In the genomic region with DNA sequence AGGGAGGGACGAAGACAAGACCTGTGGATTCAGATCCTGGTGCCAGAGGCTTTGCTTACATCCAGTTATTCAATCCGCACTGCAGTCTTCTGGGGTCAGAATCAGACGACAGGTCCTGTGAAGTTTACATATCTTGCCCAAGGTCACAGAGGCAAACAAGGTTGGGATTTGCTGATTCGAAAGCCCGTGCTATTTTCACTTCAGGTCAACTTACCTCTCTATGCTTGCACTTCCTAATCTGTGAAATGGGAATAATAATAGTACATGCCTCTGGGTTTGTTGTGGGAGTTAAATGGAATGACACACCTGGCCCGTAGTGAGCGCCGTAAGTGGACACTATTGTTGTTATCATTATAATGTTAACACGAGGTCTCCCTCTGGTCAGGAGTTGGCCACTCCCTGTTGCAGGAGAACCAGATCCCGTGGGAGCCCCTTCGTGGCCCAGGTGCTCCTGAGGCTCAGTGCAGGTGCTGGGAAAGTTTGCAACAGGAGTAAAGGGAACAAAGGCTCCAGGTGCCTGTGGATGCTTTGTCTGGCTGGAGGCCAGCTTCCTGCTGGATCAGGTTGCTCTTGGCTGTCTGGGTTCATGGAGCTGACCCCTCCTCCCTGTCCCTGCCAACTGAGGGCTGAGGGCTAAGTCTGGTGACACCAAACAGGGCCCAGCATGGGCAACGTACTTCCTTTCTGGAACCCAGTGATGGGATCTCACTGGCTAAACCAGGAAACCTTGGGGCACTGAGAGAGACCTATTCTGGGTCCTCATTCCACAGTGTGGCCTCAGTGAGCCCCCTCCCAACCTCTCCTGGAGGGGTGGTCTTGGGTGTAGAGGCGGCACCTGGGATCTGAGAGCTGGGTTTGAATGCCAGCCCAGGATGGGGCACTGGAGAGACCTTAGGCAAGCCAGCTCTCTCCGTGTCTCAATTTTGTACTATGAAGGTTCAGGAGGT, we compare ENCODE assay signal across 12 cellular contexts. TPM values are rescaled to one million over a fixed set of nuclear protein-coding genes. Genes with fewer than 3 reads are reported as not detected.
A peak's percentile ranks its signal among the peaks of the same experiment; 100 is the strongest.
DNase-seq lines count a peak whose midpoint lies in the region; ATAC-seq and TF ChIP-seq lines count a peak whose summit lies in the region.
"Had no signal": no experiment of that assay in that cellular context is flagged by ENCODE, and none has a peak within 500 bp of the region (broad histone marks: within the 10 kb centered on the region; RNA-seq: fewer than 3 reads in every experiment).

No MANE protein-coding gene starts in this region.

- H3K27me3 Mint-ChIP-seq in activated B cell treated with CpG ODN at 0.5 μM for 24 hours (no peaks in the 10 kb centered on the region), osteocyte (ENCODE audit: unreplicated experiment) (no peaks in the 10 kb centered on the region)
- H3K27me3 Mint-ChIP-seq: activated naive CD8-positive, alpha-beta T cell; stimulated activated naive CD8-positive, alpha-beta T cell treated with anti-CD3 and anti-CD28 coated beads, Interleukin-15, Interleukin-2, amounts not matched to agents 100 ng/mL and 50 ng/mL, for 24 hours had no signal

- H3K9ac ChIP-seq in mucosa of rectum (ENCODE audit: low read depth in 1 of 2, low read length in 2 of 2): peak overlapping the region; percentile 52 to 60

- CTCF ChIA-PET in activated B cell treated with CpG ODN at 0.5 μM for 24 hours (lab: Charles Lee): interaction anchor here (0.6 to 2.3 kb wide), 14 partner anchors 10 to 145 kb away, joined by 3 to 18 read pairs (median 4); a partner anchor contains a TSS

- H3K36me3 Mint-ChIP-seq in activated B cell treated with CpG ODN at 0.5 μM for 24 hours (ENCODE audit: low read depth): no peaks in the 10 kb centered on the region
- no peaks in the 10 kb centered on the region for H3K36me3 Mint-ChIP-seq in osteocyte (ENCODE audit: unreplicated experiment)
- H3K36me3 Mint-ChIP-seq: activated naive CD8-positive, alpha-beta T cell had no signal

- no peak for ATAC-seq in activated B cell treated with CpG ODN at 0.5 μM for 24 hours (ENCODE audit: low read depth)

- H3K4me3 ChIP-seq in mucosa of rectum (ENCODE audit: low read length in 2 of 2): peak overlapping the region; percentile 17 to 37
- H3K4me3 ChIP-seq: spleen had no signal

- H3K4me1 Mint-ChIP-seq in activated B cell treated with CpG ODN at 0.5 μM for 24 hours: peaks cover 49% of the 10 kb centered on the region
- peaks cover 26% of the 10 kb centered on the region for H3K4me1 Mint-ChIP-seq in osteocyte (ENCODE audit: unreplicated experiment)

- peak; percentile 96 for DNase-seq in COLO668 (lab: John Stamatoyannopoulos, UW; ENCODE audit: unreplicated experiment)
- DNase-seq in NCI-H2029 treated with DMSO at 0.1 percent for 48 hours (lab: John Stamatoyannopoulos, UW): peak; percentile 70
- DNase-seq in activated B cell treated with CpG ODN at 0.5 μM for 24 hours: no peak
- no peak for DNase-seq in amygdala (lab: John Stamatoyannopoulos, UW)
- no peak for DNase-seq in osteocyte (ENCODE audit: extremely low spot score, unreplicated experiment)
- no peak for DNase-seq in globus pallidus (ENCODE audit: low spot score)
- no peak for DNase-seq in pons (ENCODE audit: low spot score)
- DNase-seq: NCI-H1048, spleen had no signal

- no peaks in the 10 kb centered on the region for H3K27me3 ChIP-seq in mucosa of rectum (ENCODE audit: control insufficient read depth in 2 of 2, insufficient read depth in 2 of 2, low read length in 2 of 2)
- H3K27me3 ChIP-seq: spleen had no signal

- H3K36me3 ChIP-seq in mucosa of rectum (ENCODE audit: control insufficient read depth in 2 of 2, insufficient read depth in 2 of 2, low read length in 2 of 2): no peaks in the 10 kb centered on the region
- H3K36me3 ChIP-seq: spleen had no signal

- no peaks in the 10 kb centered on the region for H3K9me3 ChIP-seq in mucosa of rectum (ENCODE audit: control insufficient read depth in 2 of 2, low read length in 2 of 2)
- H3K9me3 ChIP-seq: spleen had no signal

- no peak for TF ChIP-seq CTCF in activated B cell treated with CpG ODN at 0.5 μM for 24 hours (IDR thresholded peaks at IDR 0.05)
- TF ChIP-seq CTCF in osteocyte (IDR thresholded peaks at IDR 0.05): no peak

- intact Hi-C loops in activated B cell treated with CpG ODN at 0.5 μM for 24 hours (cut with micrococcal nuclease): no loop called here

- H3K4me1 ChIP-seq in mucosa of rectum (ENCODE audit: control insufficient read depth in 2 of 2, insufficient read depth in 2 of 2, low read length in 2 of 2): peaks cover 45 to 63% of the 10 kb centered on the region in 2 donors

- peak overlapping the region; percentile 90 to 93 for H3K27ac ChIP-seq in mucosa of rectum (ENCODE audit: low read depth in 2 of 2, low read length in 2 of 2)

- H3K4me3 Mint-ChIP-seq in activated B cell treated with CpG ODN at 0.5 μM for 24 hours (no peak overlapping the region), osteocyte (ENCODE audit: unreplicated experiment) (no peak overlapping the region)
- H3K4me3 Mint-ChIP-seq: activated naive CD8-positive, alpha-beta T cell; stimulated activated naive CD8-positive, alpha-beta T cell treated with anti-CD3 and anti-CD28 coated beads, Interleukin-15, Interleukin-2, amounts not matched to agents 100 ng/mL and 50 ng/mL, for 24 hours had no signal

- peak overlapping the region; percentile 80 for H3K27ac Mint-ChIP-seq in activated B cell treated with CpG ODN at 0.5 μM for 24 hours
- H3K27ac Mint-ChIP-seq in osteocyte (ENCODE audit: unreplicated experiment): no peak overlapping the region
- H3K27ac Mint-ChIP-seq: activated naive CD8-positive, alpha-beta T cell; stimulated activated naive CD8-positive, alpha-beta T cell treated with anti-CD3 and anti-CD28 coated beads, Interleukin-15, Interleukin-2, amounts not matched to agents 100 ng/mL and 50 ng/mL, for 24 hours had no signal

- H3K9me3 Mint-ChIP-seq in activated B cell treated with CpG ODN at 0.5 μM for 24 hours (no peaks in the 10 kb centered on the region), osteocyte (ENCODE audit: unreplicated experiment) (no peaks in the 10 kb centered on the region)
- H3K9me3 Mint-ChIP-seq: stimulated activated naive CD8-positive, alpha-beta T cell treated with anti-CD3 and anti-CD28 coated beads, Interleukin-15, Interleukin-2, amounts not matched to agents 100 ng/mL and 50 ng/mL, for 24 hours had no signal

- POLR2A ChIA-PET in activated B cell treated with CpG ODN at 0.5 μM for 24 hours (lab: Charles Lee): interaction anchor here (0.8 to 4.0 kb wide), 15 partner anchors 18 to 88 kb away, joined by 3 to 58 read pairs (median 6); a partner anchor contains a TSS

RNA-seq across cellular contexts. Expression of a gene that starts 40.1 kb away (rescaled TPM):
- 68.1 and 85.1 TPM in 2 replicates for total RNA-seq in activated B cell treated with CpG ODN at 0.5 μM for 24 hours
- 23.3 and 26.0 TPM in 2 replicates for total RNA-seq in osteocyte

RNA-seq across cellular contexts. Expression of a gene that starts 58.8 kb away (rescaled TPM):
- total RNA-seq in activated B cell treated with CpG ODN at 0.5 μM for 24 hours (49.1 and 51.2 TPM in 2 replicates), osteocyte (93.0 and 101 TPM in 2 replicates)

Comparison
In these comparisons a context has a peak if more than half of its experiments do, and no peak if none do; other contexts are left out.
1. DNase-seq: peak in COLO668 (single experiment) and NCI-H2029 treated with DMSO at 0.1 percent for 48 hours (single experiment); none in activated B cell treated with CpG ODN at 0.5 μM for 24 hours (single experiment), amygdala (0 of 56), osteocyte (single experiment), globus pallidus (single experiment) and pons (single experiment).